8 cellular contexts compared by ENCODE assay signal in genomic region chr5:141402553-141403328, GRCh38. TPM values are rescaled to one million over a fixed set of nuclear protein-coding genes. Genes with fewer than 3 reads are reported as not detected.
DNase-seq lines count a peak whose midpoint lies in the region; ATAC-seq and TF ChIP-seq lines count a peak whose summit lies in the region.

TSS of gene PCDHGA9 (plus strand) at chr5:141402778. CDS start at chr5:141402953, 175 bp downstream.

- H3K4me3 ChIP-seq in MM.1S (ENCODE audit: low read length) (no peak within 1 kb of the TSS), fibroblast of lung (replicated peaks in 1 of 4; ENCODE audit: control extremely low read depth in 1 of 4, insufficient read depth in 1 of 4, low read depth in 3 of 4, low read length in 4 of 4) (peak within 1 kb of the TSS; percentile 8 to 50 (median 17)), sigmoid colon (peak within 1 kb of the TSS in 3 of 4 donors; percentile 19 to 23 (median 21))

- H3K4me1 ChIP-seq in MM.1S (ENCODE audit: low read length) (no peaks in the 10 kb centered on the region), fibroblast of lung (ENCODE audit: control insufficient read depth, extremely low read depth, insufficient read depth, low read length) (no peaks in the 10 kb centered on the region), sigmoid colon (no peaks in the 10 kb centered on the region)

- H3K27me3 ChIP-seq in MM.1S (replicated peaks; ENCODE audit: insufficient read depth, low read length): peaks cover 11% of the 10 kb centered on the region; the same call in 1 of the 2 replicates
- H3K27me3 ChIP-seq in fibroblast of lung (ENCODE audit: control insufficient read depth, insufficient read depth, low read length): no peaks in the 10 kb centered on the region
- H3K27me3 ChIP-seq in sigmoid colon: no peaks in the 10 kb centered on the region

- in situ Hi-C loops in G401 (cut with HindIII; ENCODE audit: low sequenced_read_pairs): no loop called here

- TF ChIP-seq POLR2A in sigmoid colon (IDR thresholded peaks at IDR 0.05): no peak

- no peaks in the 10 kb centered on the region for H3F3A ChIP-seq in MM.1S (ENCODE audit: insufficient read depth, low read length)

- TF ChIP-seq EP300 in sigmoid colon (IDR thresholded peaks at IDR 0.05): no peak

- H3K27ac ChIP-seq in MM.1S (ENCODE audit: low read length) (no peak within 1 kb of the TSS), fibroblast of lung (ENCODE audit: insufficient read depth, low read length) (no peak within 1 kb of the TSS), sigmoid colon (no peak within 1 kb of the TSS)

- H3K9me2 ChIP-seq in MM.1S (replicated peaks; ENCODE audit: insufficient read depth, low read length): no peaks in the 10 kb centered on the region

- no peak for ATAC-seq in GM18909 (IDR thresholded peaks at IDR 0.05; ENCODE audit: poor library complexity, unreplicated experiment)

- peak; percentile 37 for DNase-seq in G401 (ENCODE audit: low spot score)
- peak; percentile 23 for DNase-seq in MM.1S
- DNase-seq in fibroblast of lung (ENCODE audit: low read depth in 2 of 2): peak; percentile 24 to 57
- DNase-seq in sigmoid colon: no peak
- no peak for DNase-seq in NCI-H1436 treated with DMSO at 0.1 percent for 48 hours (lab: John Stamatoyannopoulos, UW)
- DNase-seq in activated CD4-positive, CD25-positive, alpha-beta regulatory T cell (lab: John Stamatoyannopoulos, UW): no peak
- no peak for DNase-seq in NCI-H2081 treated with DMSO at 0.1 percent for 48 hours (lab: John Stamatoyannopoulos, UW)

- H3K4me2 ChIP-seq in MM.1S (ENCODE audit: low read depth, low read length) (no peak within 1 kb of the TSS), fibroblast of lung (ENCODE audit: extremely low read depth, insufficient read depth, low read length) (peak within 1 kb of the TSS; percentile 62)

- H3K9ac ChIP-seq in MM.1S (ENCODE audit: low read length): no peak within 1 kb of the TSS
- no peak within 1 kb of the TSS for H3K9ac ChIP-seq in fibroblast of lung (ENCODE audit: insufficient read depth, low read length)

- intact Hi-C loops in sigmoid colon (cut with DNase I): no loop called here

- H2AFZ ChIP-seq in MM.1S (ENCODE audit: low read length) (0 out of 2 replicates have a peak within 1 kb of the TSS, but pooled peaks have one; percentile 21), fibroblast of lung (ENCODE audit: low read length) (no peak within 1 kb of the TSS)

- WGBS in sigmoid colon, 2 donors: 21 to 50% methylated on average over 30 of the region's 30 CpGs

- H3K9me3 ChIP-seq in MM.1S (replicated peaks; ENCODE audit: insufficient read depth, low read length): no peaks in the 10 kb centered on the region
- peaks cover 4% of the 10 kb centered on the region for H3K9me3 ChIP-seq in fibroblast of lung (ENCODE audit: control insufficient read depth, insufficient read depth, low read depth, low read length)
- H3K9me3 ChIP-seq in sigmoid colon: peaks cover 36 to 89% (median 79%) of the 10 kb centered on the region in 4 donors

- no peaks in the 10 kb centered on the region for H4K20me1 ChIP-seq in MM.1S (ENCODE audit: insufficient read depth, low read length)
- H4K20me1 ChIP-seq in fibroblast of lung (ENCODE audit: control insufficient read depth, extremely low read depth, insufficient read depth, low read length): no peaks in the 10 kb centered on the region

- TF ChIP-seq CTCF in MM.1S (IDR thresholded peaks at IDR 0.05; ENCODE audit: low read length): peak; percentile 45
- TF ChIP-seq CTCF in fibroblast of lung (conservative IDR thresholded peaks at IDR 0.05 in 1 of 2, IDR thresholded peaks at IDR 0.05 in 1 of 2; ENCODE audit: low read depth in 1 of 2, low read length in 2 of 2): peak; percentile 40 to 49
- no peak for TF ChIP-seq CTCF in sigmoid colon (IDR thresholded peaks at IDR 0.05)

- H3K36me3 ChIP-seq in MM.1S (replicated peaks; ENCODE audit: insufficient read depth, low read length) (no peaks in the 10 kb centered on the region; the same call in 1 of the 2 replicates), fibroblast of lung (ENCODE audit: control insufficient read depth, insufficient read depth, low read length) (no peaks in the 10 kb centered on the region), sigmoid colon (peaks cover 0 to 5% (median 0%) of the 10 kb centered on the region in 4 donors)

- H3K79me2 ChIP-seq in MM.1S (ENCODE audit: low read length) (no peaks in the 10 kb centered on the region), fibroblast of lung (ENCODE audit: control insufficient read depth, insufficient read depth, low read length) (no peaks in the 10 kb centered on the region)

RNA-seq across cellular contexts. Expression of gene PCDHGA9, which starts in this region (rescaled TPM):
- not detected in 2 replicates for total RNA-seq in G401 (2014; rRNA removed; shearing (Covaris generic))
- 2.6 and 4.8 TPM in 2 replicates for total RNA-seq in fibroblast of lung
- polyA plus RNA-seq in fibroblast of lung: 3.2 and 3.3 TPM in 2 replicates
- polyA plus RNA-seq in fibroblast of lung (2012): 2.0 and 3.4 TPM in 2 replicates
- polyA minus RNA-seq in fibroblast of lung (ENCODE audit: low replicate concordance): 10.3 and 19.6 TPM in 2 replicates
- 10 to 100 TPM in 3 of 4 donors, 1 to 10 TPM in 1; 7.5 to 15.8 (median 11.3) TPM for total RNA-seq in sigmoid colon
- under 1 TPM in 1 of 3 donors, not detected in 2; 0.79 TPM for polyA plus RNA-seq in sigmoid colon

Comparison
In these comparisons a context has a peak if more than half of its experiments do, and no peak if none do; other contexts are left out.
1. Peak in DNase-seq in G401; RNA of the gene not detected or under 1 TPM.
2. DNase-seq: peak in MM.1S (single experiment) and fibroblast of lung (2 of 2); none in sigmoid colon (single experiment), NCI-H1436 treated with DMSO at 0.1 percent for 48 hours (single experiment), activated CD4-positive, CD25-positive, alpha-beta regulatory T cell (0 of 4) and NCI-H2081 treated with DMSO at 0.1 percent for 48 hours (single experiment).
3. CTCF ChIP-seq: peak in MM.1S (single experiment) and fibroblast of lung (2 of 2); none in sigmoid colon (0 of 4).